ENCODE assay signal across 1 cellular context in the genomic region with DNA sequence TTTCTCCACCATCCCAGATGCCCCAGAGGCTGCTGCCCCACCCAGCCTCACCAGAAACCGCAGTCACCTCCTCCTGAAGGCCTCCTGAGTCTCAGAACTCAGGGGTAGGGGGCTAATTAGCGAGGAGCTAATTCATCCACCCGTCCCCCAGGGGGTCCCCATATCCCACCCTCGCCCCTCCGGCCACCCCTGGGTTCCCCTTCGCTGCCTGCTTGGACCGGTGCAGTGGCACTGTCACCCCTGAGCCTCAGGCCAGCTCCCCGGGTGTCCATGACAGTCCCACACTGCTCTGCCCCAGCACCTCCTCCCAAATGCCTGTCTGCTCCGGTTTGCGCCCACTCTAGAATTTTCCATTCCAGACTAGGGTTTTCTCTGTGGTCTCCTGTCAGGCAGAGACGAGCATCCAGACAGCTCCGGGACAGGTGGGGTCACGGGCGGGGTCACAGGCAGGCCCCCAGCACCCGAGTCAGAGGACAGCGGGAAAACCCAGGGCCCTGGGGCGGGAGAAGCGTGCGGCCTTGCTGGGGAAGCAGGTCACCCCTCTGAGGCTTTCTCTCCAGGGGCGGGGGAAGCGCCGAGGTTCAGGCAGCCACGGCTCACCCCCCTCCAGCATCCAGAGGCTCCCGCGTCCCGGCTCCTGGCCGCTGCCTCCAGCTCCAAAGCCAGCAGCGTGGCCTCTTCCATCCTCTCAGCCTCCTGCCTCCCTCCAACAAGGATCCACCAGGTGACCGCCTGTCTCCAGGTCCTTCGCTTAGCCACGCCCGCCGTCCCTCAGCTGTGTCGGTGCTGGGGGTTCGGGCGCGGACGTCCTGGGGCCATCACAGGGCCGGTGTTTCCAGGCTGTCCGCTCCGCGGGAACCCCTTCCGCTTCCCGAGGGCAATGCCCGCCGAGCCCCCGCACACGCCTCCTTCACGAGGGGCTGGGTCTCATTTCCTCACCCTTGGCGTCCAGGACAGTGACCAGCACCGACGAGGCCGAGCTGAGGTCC.
TF ChIP-seq lines count a peak whose summit lies in the region.

No MANE protein-coding gene starts in this region.

TF ChIP-seq in GM23338, 12 proteins besides CTCF, POLR2A, EP300 and RAD21 (continued from another document):
- TF ChIP-seq, protein P1, sequence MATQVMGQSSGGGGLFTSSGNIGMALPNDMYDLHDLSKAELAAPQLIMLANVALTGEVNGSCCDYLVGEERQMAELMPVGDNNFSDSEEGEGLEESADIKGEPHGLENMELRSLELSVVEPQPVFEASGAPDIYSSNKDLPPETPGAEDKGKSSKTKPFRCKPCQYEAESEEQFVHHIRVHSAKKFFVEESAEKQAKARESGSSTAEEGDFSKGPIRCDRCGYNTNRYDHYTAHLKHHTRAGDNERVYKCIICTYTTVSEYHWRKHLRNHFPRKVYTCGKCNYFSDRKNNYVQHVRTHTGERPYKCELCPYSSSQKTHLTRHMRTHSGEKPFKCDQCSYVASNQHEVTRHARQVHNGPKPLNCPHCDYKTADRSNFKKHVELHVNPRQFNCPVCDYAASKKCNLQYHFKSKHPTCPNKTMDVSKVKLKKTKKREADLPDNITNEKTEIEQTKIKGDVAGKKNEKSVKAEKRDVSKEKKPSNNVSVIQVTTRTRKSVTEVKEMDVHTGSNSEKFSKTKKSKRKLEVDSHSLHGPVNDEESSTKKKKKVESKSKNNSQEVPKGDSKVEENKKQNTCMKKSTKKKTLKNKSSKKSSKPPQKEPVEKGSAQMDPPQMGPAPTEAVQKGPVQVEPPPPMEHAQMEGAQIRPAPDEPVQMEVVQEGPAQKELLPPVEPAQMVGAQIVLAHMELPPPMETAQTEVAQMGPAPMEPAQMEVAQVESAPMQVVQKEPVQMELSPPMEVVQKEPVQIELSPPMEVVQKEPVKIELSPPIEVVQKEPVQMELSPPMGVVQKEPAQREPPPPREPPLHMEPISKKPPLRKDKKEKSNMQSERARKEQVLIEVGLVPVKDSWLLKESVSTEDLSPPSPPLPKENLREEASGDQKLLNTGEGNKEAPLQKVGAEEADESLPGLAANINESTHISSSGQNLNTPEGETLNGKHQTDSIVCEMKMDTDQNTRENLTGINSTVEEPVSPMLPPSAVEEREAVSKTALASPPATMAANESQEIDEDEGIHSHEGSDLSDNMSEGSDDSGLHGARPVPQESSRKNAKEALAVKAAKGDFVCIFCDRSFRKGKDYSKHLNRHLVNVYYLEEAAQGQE (IDR thresholded peaks at IDR 0.05; ENCODE audit: unreplicated experiment): no peak
- TF ChIP-seq ZNF114 (CRISPR knock-in tag; IDR thresholded peaks at IDR 0.05) (no peak), POLR2AphosphoS5 (IDR thresholded peaks at IDR 0.05; ENCODE audit: low read depth) (no peak), NANOG (IDR thresholded peaks at IDR 0.05; ENCODE audit: borderline replicate concordance) (no peak), EZH2phosphoT487 (IDR thresholded peaks at IDR 0.05; ENCODE audit: unreplicated experiment) (no peak), JUNB (IDR thresholded peaks at IDR 0.05; ENCODE audit: unreplicated experiment) (no peak), STAT1 (IDR thresholded peaks at IDR 0.05; ENCODE audit: unreplicated experiment) (no peak), CREB1 (CRISPR knock-in tag; IDR thresholded peaks at IDR 0.05; ENCODE audit: low read depth) (no peak), EZH2 (IDR thresholded peaks at IDR 0.05; ENCODE audit: low read depth, unreplicated experiment) (no peak)
- TF ChIP-seq, protein P2, sequence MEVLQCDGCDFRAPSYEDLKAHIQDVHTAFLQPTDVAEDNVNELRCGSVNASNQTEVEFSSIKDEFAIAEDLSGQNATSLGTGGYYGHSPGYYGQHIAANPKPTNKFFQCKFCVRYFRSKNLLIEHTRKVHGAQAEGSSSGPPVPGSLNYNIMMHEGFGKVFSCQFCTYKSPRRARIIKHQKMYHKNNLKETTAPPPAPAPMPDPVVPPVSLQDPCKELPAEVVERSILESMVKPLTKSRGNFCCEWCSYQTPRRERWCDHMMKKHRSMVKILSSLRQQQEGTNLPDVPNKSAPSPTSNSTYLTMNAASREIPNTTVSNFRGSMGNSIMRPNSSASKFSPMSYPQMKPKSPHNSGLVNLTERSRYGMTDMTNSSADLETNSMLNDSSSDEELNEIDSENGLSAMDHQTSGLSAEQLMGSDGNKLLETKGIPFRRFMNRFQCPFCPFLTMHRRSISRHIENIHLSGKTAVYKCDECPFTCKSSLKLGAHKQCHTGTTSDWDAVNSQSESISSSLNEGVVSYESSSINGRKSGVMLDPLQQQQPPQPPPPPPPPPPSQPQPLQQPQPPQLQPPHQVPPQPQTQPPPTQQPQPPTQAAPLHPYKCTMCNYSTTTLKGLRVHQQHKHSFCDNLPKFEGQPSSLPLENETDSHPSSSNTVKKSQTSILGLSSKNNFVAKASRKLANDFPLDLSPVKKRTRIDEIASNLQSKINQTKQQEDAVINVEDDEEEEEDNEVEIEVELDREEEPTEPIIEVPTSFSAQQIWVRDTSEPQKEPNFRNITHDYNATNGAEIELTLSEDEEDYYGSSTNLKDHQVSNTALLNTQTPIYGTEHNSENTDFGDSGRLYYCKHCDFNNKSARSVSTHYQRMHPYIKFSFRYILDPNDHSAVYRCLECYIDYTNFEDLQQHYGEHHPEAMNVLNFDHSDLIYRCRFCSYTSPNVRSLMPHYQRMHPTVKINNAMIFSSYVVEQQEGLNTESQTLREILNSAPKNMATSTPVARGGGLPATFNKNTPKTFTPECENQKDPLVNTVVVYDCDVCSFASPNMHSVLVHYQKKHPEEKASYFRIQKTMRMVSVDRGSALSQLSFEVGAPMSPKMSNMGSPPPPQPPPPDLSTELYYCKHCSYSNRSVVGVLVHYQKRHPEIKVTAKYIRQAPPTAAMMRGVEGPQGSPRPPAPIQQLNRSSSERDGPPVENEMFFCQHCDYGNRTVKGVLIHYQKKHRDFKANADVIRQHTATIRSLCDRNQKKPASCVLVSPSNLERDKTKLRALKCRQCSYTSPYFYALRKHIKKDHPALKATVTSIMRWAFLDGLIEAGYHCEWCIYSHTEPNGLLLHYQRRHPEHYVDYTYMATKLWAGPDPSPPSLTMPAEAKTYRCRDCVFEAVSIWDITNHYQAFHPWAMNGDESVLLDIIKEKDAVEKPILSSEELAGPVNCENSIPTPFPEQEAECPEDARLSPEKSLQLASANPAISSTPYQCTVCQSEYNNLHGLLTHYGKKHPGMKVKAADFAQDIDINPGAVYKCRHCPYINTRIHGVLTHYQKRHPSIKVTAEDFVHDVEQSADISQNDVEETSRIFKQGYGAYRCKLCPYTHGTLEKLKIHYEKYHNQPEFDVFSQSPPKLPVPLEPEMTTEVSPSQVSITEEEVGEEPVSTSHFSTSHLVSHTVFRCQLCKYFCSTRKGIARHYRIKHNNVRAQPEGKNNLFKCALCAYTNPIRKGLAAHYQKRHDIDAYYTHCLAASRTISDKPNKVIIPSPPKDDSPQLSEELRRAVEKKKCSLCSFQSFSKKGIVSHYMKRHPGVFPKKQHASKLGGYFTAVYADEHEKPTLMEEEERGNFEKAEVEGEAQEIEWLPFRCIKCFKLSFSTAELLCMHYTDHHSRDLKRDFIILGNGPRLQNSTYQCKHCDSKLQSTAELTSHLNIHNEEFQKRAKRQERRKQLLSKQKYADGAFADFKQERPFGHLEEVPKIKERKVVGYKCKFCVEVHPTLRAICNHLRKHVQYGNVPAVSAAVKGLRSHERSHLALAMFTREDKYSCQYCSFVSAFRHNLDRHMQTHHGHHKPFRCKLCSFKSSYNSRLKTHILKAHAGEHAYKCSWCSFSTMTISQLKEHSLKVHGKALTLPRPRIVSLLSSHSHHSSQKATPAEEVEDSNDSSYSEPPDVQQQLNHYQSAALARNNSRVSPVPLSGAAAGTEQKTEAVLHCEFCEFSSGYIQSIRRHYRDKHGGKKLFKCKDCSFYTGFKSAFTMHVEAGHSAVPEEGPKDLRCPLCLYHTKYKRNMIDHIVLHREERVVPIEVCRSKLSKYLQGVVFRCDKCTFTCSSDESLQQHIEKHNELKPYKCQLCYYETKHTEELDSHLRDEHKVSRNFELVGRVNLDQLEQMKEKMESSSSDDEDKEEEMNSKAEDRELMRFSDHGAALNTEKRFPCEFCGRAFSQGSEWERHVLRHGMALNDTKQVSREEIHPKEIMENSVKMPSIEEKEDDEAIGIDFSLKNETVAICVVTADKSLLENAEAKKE (CRISPR knock-in tag; IDR thresholded peaks at IDR 0.05): no peak
- TF ChIP-seq, protein P3, sequence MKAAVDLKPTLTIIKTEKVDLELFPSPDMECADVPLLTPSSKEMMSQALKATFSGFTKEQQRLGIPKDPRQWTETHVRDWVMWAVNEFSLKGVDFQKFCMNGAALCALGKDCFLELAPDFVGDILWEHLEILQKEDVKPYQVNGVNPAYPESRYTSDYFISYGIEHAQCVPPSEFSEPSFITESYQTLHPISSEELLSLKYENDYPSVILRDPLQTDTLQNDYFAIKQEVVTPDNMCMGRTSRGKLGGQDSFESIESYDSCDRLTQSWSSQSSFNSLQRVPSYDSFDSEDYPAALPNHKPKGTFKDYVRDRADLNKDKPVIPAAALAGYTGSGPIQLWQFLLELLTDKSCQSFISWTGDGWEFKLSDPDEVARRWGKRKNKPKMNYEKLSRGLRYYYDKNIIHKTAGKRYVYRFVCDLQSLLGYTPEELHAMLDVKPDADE (IDR thresholded peaks at IDR 0.05): no peak
TF ChIP-seq in GM23338: peak in this region for 0.
